In the genomic region with DNA sequence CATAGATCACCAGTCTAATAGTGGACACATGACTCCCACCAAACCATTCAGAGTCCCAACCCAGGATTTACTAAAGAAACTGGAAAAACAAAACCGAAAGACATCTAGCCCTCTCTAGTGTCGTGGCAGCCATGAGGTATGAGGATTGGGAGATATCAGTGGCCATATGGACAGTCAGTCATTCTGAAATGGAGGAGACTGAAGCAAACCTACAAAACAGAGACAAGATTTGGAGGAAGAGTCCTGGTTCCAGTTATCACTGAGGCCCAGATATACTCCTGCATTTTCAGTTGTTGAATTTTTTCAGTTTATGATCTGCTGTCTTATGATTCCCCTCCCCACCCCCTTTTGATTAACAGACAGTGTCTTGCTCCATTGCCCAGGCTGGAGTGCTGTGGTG, we compare ENCODE assay signal across 1 cellular context.
TF ChIP-seq lines count a peak whose summit lies in the region.

No MANE protein-coding gene starts in this region.

TF ChIP-seq in IMR-90, 13 proteins besides CTCF, POLR2A, EP300 and RAD21:
- no peak for TF ChIP-seq CEBPB (IDR thresholded peaks at IDR 0.05; ENCODE audit: low read depth, low read length)
TF ChIP-seq in IMR-90: peak in this region for 0.
